In genomic region chr16:47055136-47055885, GRCh38 we compare ENCODE assay signal across 23 cellular contexts.
A peak's percentile ranks its signal among the peaks of the same experiment; 100 is the strongest.
DNase-seq lines count a peak whose midpoint lies in the region; ATAC-seq, FAIRE-seq and TF ChIP-seq lines count a peak whose summit lies in the region.
"Had no signal": no experiment of that assay in that cellular context is flagged by ENCODE, and none has a peak within 500 bp of the region (broad histone marks: within the 10 kb centered on the region; RNA-seq: fewer than 3 reads in every experiment).

No MANE protein-coding gene starts in this region.

- WGBS in spleen, 5 donors, result 81 to 92% (median 89%) methylated on average over 11 to 26 of the region's 26 CpGs

- no peak overlapping the region for H3K27ac Mint-ChIP-seq in WTC11
- H3K27ac Mint-ChIP-seq in activated naive CD4-positive, alpha-beta T cell treated with anti-CD3 and anti-CD28 coated beads, Interleukin-2, amount 50 U/mL, for 72 hours, result no peak overlapping the region
- H3K27ac Mint-ChIP-seq: CD4-positive, CD25-positive, alpha-beta regulatory T cell; CD8-positive, alpha-beta memory T cell; H9; IgD-negative memory B cell had no signal

- intact Hi-C loops in kidney (cut with DNase I), result no loop called here
- intact Hi-C loops in spleen (cut with DNase I; ENCODE audit: low total_unique reads), result loop anchor here (10.0 kb wide), 1 partner anchor 69 kb away; no protein-coding TSS in a partner anchor

- TF ChIP-seq POLR2A in spleen (IDR thresholded peaks at IDR 0.05), result no peak

- ATAC-seq in WTC11, result no peak
- ATAC-seq in activated naive CD4-positive, alpha-beta T cell treated with anti-CD3 and anti-CD28 coated beads, Interleukin-2, amount 50 U/mL, for 72 hours, result no peak

- POLR2A ChIA-PET in WTC11 (lab: Charles Lee), result no interaction called here

- no peaks in the 10 kb centered on the region for H3K4me1 Mint-ChIP-seq in WTC11
- H3K4me1 Mint-ChIP-seq: CD4-positive, CD25-positive, alpha-beta regulatory T cell; CD8-positive, alpha-beta memory T cell; H9; IgD-negative memory B cell had no signal

- H3K9me3 Mint-ChIP-seq in WTC11, result no peaks in the 10 kb centered on the region
- no peaks in the 10 kb centered on the region for H3K9me3 Mint-ChIP-seq in activated naive CD4-positive, alpha-beta T cell treated with anti-CD3 and anti-CD28 coated beads, Interleukin-2, amount 50 U/mL, for 72 hours
- H3K9me3 Mint-ChIP-seq: CD4-positive, CD25-positive, alpha-beta regulatory T cell; CD8-positive, alpha-beta memory T cell; H9; IgD-negative memory B cell had no signal

- H3K27me3 Mint-ChIP-seq in WTC11 (ENCODE audit: low read depth), result no peaks in the 10 kb centered on the region
- H3K27me3 Mint-ChIP-seq: CD4-positive, CD25-positive, alpha-beta regulatory T cell had no signal

- no peak overlapping the region for H3K4me3 ChIP-seq in kidney (ENCODE audit: low read length in 2 of 2)
- H3K4me3 ChIP-seq in osteoblast (ENCODE audit: insufficient read depth, low read length), result no peak overlapping the region
- H3K4me3 ChIP-seq in spleen, result no peak overlapping the region
- no peak overlapping the region for H3K4me3 ChIP-seq in coronary artery

- CTCF ChIA-PET in WTC11 (lab: Charles Lee), result no interaction called here

- FAIRE-seq in kidney (lab: Jason Lieb, UNC), result no peak
- FAIRE-seq: A204.1, D721Med, GM12892, GM18507, HTR-8/SVneo had no signal

- TF ChIP-seq CTCF in kidney (IDR thresholded peaks at IDR 0.05; ENCODE audit: borderline replicate concordance, extremely low read depth, insufficient read depth) (no peak), osteoblast (IDR thresholded peaks at IDR 0.05; ENCODE audit: extremely low read depth, low read depth, low read length) (no peak), spleen (IDR thresholded peaks at IDR 0.05 in 8 of 11, conservative IDR thresholded peaks at IDR 0.05 in 3 of 11) (no peak), WTC11 (IDR thresholded peaks at IDR 0.05) (no peak), coronary artery (IDR thresholded peaks at IDR 0.05) (no peak)

- no peak overlapping the region for H2AFZ ChIP-seq in osteoblast (ENCODE audit: low read length)

- no peaks in the 10 kb centered on the region for H3K27me3 ChIP-seq in osteoblast (ENCODE audit: insufficient read depth, low read length)
- no peaks in the 10 kb centered on the region for H3K27me3 ChIP-seq in spleen (replicated peaks in 1 of 7)
- H3K27me3 ChIP-seq: BE2C had no signal

- no peaks in the 10 kb centered on the region for H4K20me1 ChIP-seq in osteoblast (ENCODE audit: insufficient read depth, low read length)

- no peak overlapping the region for H3K4me2 ChIP-seq in osteoblast (ENCODE audit: insufficient read depth, low read length)

- peak; percentile 63 for DNase-seq in kidney
- peak; percentile 53 for DNase-seq in osteoblast (ENCODE audit: insufficient read length, low spot score, missing footprints)
- DNase-seq in spleen, result peak; percentile 58
- DNase-seq in WTC11 (ENCODE audit: low spot score), result no peak
- DNase-seq in coronary artery (ENCODE audit: low spot score), result no peak
- no peak for DNase-seq in activated naive CD4-positive, alpha-beta T cell treated with anti-CD3 and anti-CD28 coated beads, Interleukin-2, amount 50 U/mL, for 72 hours (ENCODE audit: low spot score in 2 of 2)
- DNase-seq: ACHN; BE2C; C1 segment of cervical spinal cord; Caco-2; CD4-positive, CD25-positive, alpha-beta regulatory T cell; CD8-positive, alpha-beta memory T cell; DMS153; DMS79; GDM1; GOT3; H9 had no signal

- H3K36me3 ChIP-seq in kidney (ENCODE audit: control insufficient read depth in 1 of 2, insufficient read depth in 2 of 2, low read length in 2 of 2) (no peaks in the 10 kb centered on the region), osteoblast (ENCODE audit: insufficient read depth, low read length) (no peaks in the 10 kb centered on the region), spleen (no peaks in the 10 kb centered on the region)
- H3K36me3 ChIP-seq: BE2C had no signal

- H3K4me1 ChIP-seq in kidney (ENCODE audit: control insufficient read depth in 1 of 2, insufficient read depth in 1 of 2, low read depth in 1 of 2, low read length in 2 of 2) (no peaks in the 10 kb centered on the region), osteoblast (ENCODE audit: insufficient read depth, low read length) (no peaks in the 10 kb centered on the region), spleen (peaks cover 0 to 6% (median 0%) of the 10 kb centered on the region in 6 donors)
- H3K4me1 ChIP-seq: BE2C, Caco-2 had no signal

- H3K27ac ChIP-seq in kidney (ENCODE audit: low read depth in 2 of 2, low read length in 2 of 2) (no peak overlapping the region), osteoblast (ENCODE audit: low read depth, low read length) (no peak overlapping the region), spleen (no peak overlapping the region), coronary artery (no peak overlapping the region)

- no peaks in the 10 kb centered on the region for H3K79me2 ChIP-seq in osteoblast (ENCODE audit: insufficient read depth, low read length)

- no peak overlapping the region for H3K4me3 Mint-ChIP-seq in WTC11
- H3K4me3 Mint-ChIP-seq: CD4-positive, CD25-positive, alpha-beta regulatory T cell; CD8-positive, alpha-beta memory T cell; H9; IgD-negative memory B cell had no signal

- no peaks in the 10 kb centered on the region for H3K36me3 Mint-ChIP-seq in WTC11
- H3K36me3 Mint-ChIP-seq in activated naive CD4-positive, alpha-beta T cell treated with anti-CD3 and anti-CD28 coated beads, Interleukin-2, amount 50 U/mL, for 72 hours, result no peaks in the 10 kb centered on the region
- H3K36me3 Mint-ChIP-seq: CD4-positive, CD25-positive, alpha-beta regulatory T cell; CD8-positive, alpha-beta memory T cell; IgD-negative memory B cell had no signal

- H3K9ac ChIP-seq in kidney (ENCODE audit: low read length in 2 of 2), result no peak overlapping the region

- H3K9me3 ChIP-seq in kidney (ENCODE audit: control insufficient read depth in 1 of 2, low read length in 2 of 2) (no peaks in the 10 kb centered on the region), osteoblast (ENCODE audit: low read depth, low read length) (no peaks in the 10 kb centered on the region), spleen (no peaks in the 10 kb centered on the region)
- H3K9me3 ChIP-seq: BE2C, Caco-2 had no signal

TF ChIP-seq in WTC11, 78 proteins besides CTCF, POLR2A, EP300 and RAD21:
- TF ChIP-seq ZNF532 (CRISPR knock-in tag; IDR thresholded peaks at IDR 0.05; ENCODE audit: borderline replicate concordance) (no peak), IRF2 (CRISPR knock-in tag; IDR thresholded peaks at IDR 0.05; ENCODE audit: borderline replicate concordance, low read depth) (no peak), ZNF219 (CRISPR knock-in tag; IDR thresholded peaks at IDR 0.05; ENCODE audit: borderline replicate concordance) (no peak), E2F4 (CRISPR knock-in tag; IDR thresholded peaks at IDR 0.05; ENCODE audit: borderline replicate concordance, low read depth) (no peak), ELF4 (CRISPR knock-in tag; IDR thresholded peaks at IDR 0.05; ENCODE audit: low read depth) (no peak), HMGA2 (CRISPR knock-in tag; IDR thresholded peaks at IDR 0.05) (no peak), ZNF317 (CRISPR knock-in tag; IDR thresholded peaks at IDR 0.05; ENCODE audit: borderline replicate concordance, low read depth) (no peak), SMAD4 (CRISPR knock-in tag; IDR thresholded peaks at IDR 0.05) (no peak), NFYB (CRISPR knock-in tag; conservative IDR thresholded peaks at IDR 0.05; ENCODE audit: low read depth) (no peak)

Comparison
In these comparisons a context has a peak if more than half of its experiments do, and no peak if none do; other contexts are left out.
1. DNase-seq: peak in kidney (single experiment), osteoblast (single experiment) and spleen (single experiment); none in WTC11 (single experiment), coronary artery (single experiment) and activated naive CD4-positive, alpha-beta T cell treated with anti-CD3 and anti-CD28 coated beads, Interleukin-2, amount 50 U/mL, for 72 hours (0 of 2).